Comparison of ENCODE assay signal across 8 cellular contexts in the genomic region with DNA sequence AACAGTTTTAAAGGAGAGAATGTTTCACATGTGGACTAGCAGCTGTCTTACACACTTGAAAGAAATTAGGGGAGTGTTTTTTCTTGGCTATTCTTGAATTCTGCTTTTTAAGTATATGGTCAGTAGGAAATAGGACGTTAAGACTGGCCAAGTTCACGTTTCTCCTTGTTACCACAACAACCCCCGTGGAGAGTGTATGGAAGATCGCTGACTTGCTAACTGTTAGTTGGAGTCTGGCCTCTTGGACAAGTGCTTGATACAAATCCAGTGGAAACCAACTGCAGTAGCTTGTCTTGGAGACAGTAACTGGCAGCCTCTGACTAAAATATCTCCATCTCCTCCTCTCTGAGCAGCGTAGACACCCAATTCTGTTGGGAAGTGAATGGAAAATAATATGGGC. TPM values are rescaled to one million over a fixed set of nuclear protein-coding genes. Genes with fewer than 3 reads are reported as not detected.
DNase-seq lines count a peak whose midpoint lies in the region; ATAC-seq, FAIRE-seq and TF ChIP-seq lines count a peak whose summit lies in the region.

No MANE protein-coding gene starts in this region.

- WGBS in psoas muscle, 3 donors: 4 to 5% (median 4%) methylated on average over 5 of the region's 5 CpGs
- WGBS in neuronal stem cell (ENCODE audit: extremely low coverage in 2 of 2, insufficient read length in 2 of 2, insufficient replicate concordance in 1 of 2), 2 donors: no CpG with 5 or more reads among the region's 5 CpGs

- H3K36me3 Mint-ChIP-seq in activated T-helper 2 cell treated with anti-CD3 and anti-CD28 coated beads, Interferon-gamma antibody, Interleukin-2, Interleukin-4, amounts not matched to agents 10 μg/mL and 5 μg/mL and 100 μg/mL, durations not matched to agents 14 hours and 24 hours and 36 hours (ENCODE audit: low read depth): no peaks in the 10 kb centered on the region

- no peak overlapping the region for H2AFZ ChIP-seq in neuronal stem cell (ENCODE audit: low read length)

- H3K4me2 ChIP-seq in neuronal stem cell (ENCODE audit: insufficient read depth, low read length, poor library complexity, severe bottlenecking): no peak overlapping the region

- H3K18ac ChIP-seq in neuronal stem cell (ENCODE audit: low read length): no peak overlapping the region

- no peak overlapping the region for H2BK15ac ChIP-seq in neuronal stem cell (ENCODE audit: low read length)

- H3K4me3 ChIP-seq in SJSA1 (no peak overlapping the region), psoas muscle (peak overlapping the region; percentile 70), neuronal stem cell (ENCODE audit: low read length in 2 of 2) (no peak overlapping the region)

- no peak overlapping the region for H3K14ac ChIP-seq in neuronal stem cell (ENCODE audit: low read length)

- H2BK5ac ChIP-seq in neuronal stem cell (ENCODE audit: low read length): no peak overlapping the region

- no peaks in the 10 kb centered on the region for H3K79me1 ChIP-seq in neuronal stem cell (ENCODE audit: low read depth, low read length)

- TF ChIP-seq POLR2A in erythroblast (IDR thresholded peaks at IDR 0.05; ENCODE audit: low read length): no peak

- in situ Hi-C loops in G401 (cut with HindIII; ENCODE audit: low sequenced_read_pairs): no loop called here

- H3K9me3 Mint-ChIP-seq in activated T-helper 2 cell treated with anti-CD3 and anti-CD28 coated beads, Interferon-gamma antibody, Interleukin-2, Interleukin-4, amounts not matched to agents 10 μg/mL and 5 μg/mL and 100 μg/mL, durations not matched to agents 14 hours and 24 hours and 36 hours: no peaks in the 10 kb centered on the region

- H3K4me1 Mint-ChIP-seq in activated T-helper 2 cell treated with anti-CD3 and anti-CD28 coated beads, Interferon-gamma antibody, Interleukin-2, Interleukin-4, amounts not matched to agents 10 μg/mL and 5 μg/mL and 100 μg/mL, durations not matched to agents 14 hours and 24 hours and 36 hours (ENCODE audit: low read depth): peaks cover 38% of the 10 kb centered on the region

- peak; percentile 62 for DNase-seq in G401 (ENCODE audit: low spot score)
- DNase-seq in SJSA1 (ENCODE audit: low read depth in 1 of 2, low spot score in 2 of 2): no peak
- peak; percentile 47 to 61 for DNase-seq in erythroblast (lab: John Stamatoyannopoulos, UW)
- no peak for DNase-seq in psoas muscle
- DNase-seq in NCI-H146 treated with DMSO at 0.1 percent for 48 hours (lab: John Stamatoyannopoulos, UW; ENCODE audit: unreplicated experiment): no peak
- no peak for DNase-seq in activated T-helper 2 cell treated with anti-CD3 and anti-CD28 coated beads, Interferon-gamma antibody, Interleukin-2, Interleukin-4, amounts not matched to agents 10 μg/mL and 5 μg/mL and 100 μg/mL, durations not matched to agents 14 hours and 24 hours and 36 hours (ENCODE audit: low spot score)
- DNase-seq in RCC 7860 (ENCODE audit: low spot score): no peak
- DNase-seq in neuronal stem cell (ENCODE audit: low spot score): no peak

- no peak for TF ChIP-seq CTCF in psoas muscle (IDR thresholded peaks at IDR 0.05)

- H2AK5ac ChIP-seq in neuronal stem cell (ENCODE audit: low read depth, low read length): no peak overlapping the region

- peaks cover 39% of the 10 kb centered on the region for H3K27me3 Mint-ChIP-seq in activated T-helper 2 cell treated with anti-CD3 and anti-CD28 coated beads, Interferon-gamma antibody, Interleukin-2, Interleukin-4, amounts not matched to agents 10 μg/mL and 5 μg/mL and 100 μg/mL, durations not matched to agents 14 hours and 24 hours and 36 hours (ENCODE audit: low read depth)

- H4K91ac ChIP-seq in neuronal stem cell (ENCODE audit: low read depth, low read length, poor library complexity): no peak overlapping the region

- H4K8ac ChIP-seq in neuronal stem cell (ENCODE audit: low read depth, low read length): no peak overlapping the region

- no peak for FAIRE-seq in RCC 7860 (lab: Jason Lieb, UNC)

- ATAC-seq in psoas muscle: no peak

- peaks cover 10% of the 10 kb centered on the region for H3K27me3 ChIP-seq in SJSA1 (replicated peaks)
- no peaks in the 10 kb centered on the region for H3K27me3 ChIP-seq in psoas muscle (ENCODE audit: insufficient read depth in 3 of 3, low read length in 2 of 3)
- H3K27me3 ChIP-seq in neuronal stem cell (ENCODE audit: control insufficient read depth in 3 of 3, insufficient read depth in 3 of 3, low read depth in 1 of 3, low read length in 3 of 3): peaks cover 21 to 57% (median 50%) of the 10 kb centered on the region in 3 experiments

- H3K4me3 Mint-ChIP-seq in activated T-helper 2 cell treated with anti-CD3 and anti-CD28 coated beads, Interferon-gamma antibody, Interleukin-2, Interleukin-4, amounts not matched to agents 10 μg/mL and 5 μg/mL and 100 μg/mL, durations not matched to agents 14 hours and 24 hours and 36 hours (ENCODE audit: low read depth): no peak overlapping the region

- H3K4me1 ChIP-seq in SJSA1 (replicated peaks): peaks cover 33% of the 10 kb centered on the region
- peaks cover 32% of the 10 kb centered on the region for H3K4me1 ChIP-seq in psoas muscle
- peaks cover 2% of the 10 kb centered on the region in 2 donors for H3K4me1 ChIP-seq in neuronal stem cell (ENCODE audit: control insufficient read depth in 2 of 2, insufficient read depth in 1 of 2, low read depth in 1 of 2, low read length in 2 of 2)

- H3K27ac Mint-ChIP-seq in activated T-helper 2 cell treated with anti-CD3 and anti-CD28 coated beads, Interferon-gamma antibody, Interleukin-2, Interleukin-4, amounts not matched to agents 10 μg/mL and 5 μg/mL and 100 μg/mL, durations not matched to agents 14 hours and 24 hours and 36 hours: no peak overlapping the region

- no peak overlapping the region for H3K4ac ChIP-seq in neuronal stem cell (ENCODE audit: low read length)

- intact Hi-C loops in psoas muscle (cut with DNase I): no loop called here
- intact Hi-C loops in activated T-helper 2 cell treated with anti-CD3 and anti-CD28 coated beads, Interferon-gamma antibody, Interleukin-2, Interleukin-4, amounts not matched to agents 10 μg/mL and 5 μg/mL and 100 μg/mL, durations not matched to agents 14 hours and 24 hours and 36 hours (cut with micrococcal nuclease): loop anchor here (1.0 to 5.0 kb wide), 2 partner anchors 25 to 254 kb away; no protein-coding TSS in a partner anchor

- 0 out of 2 replicates have a peak overlapping the region, but pooled peaks have one; percentile 8 for H3K27ac ChIP-seq in SJSA1
- peak overlapping the region; percentile 97 for H3K27ac ChIP-seq in psoas muscle
- H3K27ac ChIP-seq in neuronal stem cell (replicated peaks; ENCODE audit: low read length): no peak overlapping the region

- no peak overlapping the region for H3K23ac ChIP-seq in neuronal stem cell (ENCODE audit: low read depth, low read length, poor library complexity)

- H3K9me3 ChIP-seq in SJSA1 (replicated peaks): no peaks in the 10 kb centered on the region; the same call in 1 of the 2 replicates
- no peaks in the 10 kb centered on the region for H3K9me3 ChIP-seq in psoas muscle
- H3K9me3 ChIP-seq in neuronal stem cell (replicated peaks in 1 of 2; ENCODE audit: control insufficient read depth in 2 of 2, insufficient read depth in 1 of 2, low read depth in 1 of 2, low read length in 2 of 2): no peaks in the 10 kb centered on the region

- H3K36me3 ChIP-seq in SJSA1 (no peaks in the 10 kb centered on the region), psoas muscle (ENCODE audit: insufficient read depth in 1 of 2, low read depth in 1 of 2) (no peaks in the 10 kb centered on the region), neuronal stem cell (replicated peaks in 1 of 2; ENCODE audit: control insufficient read depth in 2 of 2, insufficient read depth in 2 of 2, low read length in 2 of 2) (no peaks in the 10 kb centered on the region)

- H3K9ac ChIP-seq in neuronal stem cell (ENCODE audit: low read depth, low read length, poor library complexity): no peak overlapping the region

- no peak overlapping the region for H2BK12ac ChIP-seq in neuronal stem cell (ENCODE audit: low read length)

- no peak overlapping the region for H2BK120ac ChIP-seq in neuronal stem cell (ENCODE audit: low read depth, low read length)

RNA-seq across cellular contexts. Expression of a gene that starts 3.8 kb away (rescaled TPM):
- 0.37 and 0.47 TPM in 2 replicates for total RNA-seq in G401 (2014; rRNA removed; shearing (Covaris generic))
- 0.74 and 0.81 TPM in 2 replicates for total RNA-seq in SJSA1 (2014; rRNA removed; shearing (Covaris generic))
- 10 to 100 TPM; 30.6 to 42.7 (median 42.3) TPM for total RNA-seq in psoas muscle
- 10 to 100 TPM in 1 of 3 donors, 1 to 10 TPM in 2; 4.0 to 11.7 (median 4.2) TPM for polyA plus RNA-seq in psoas muscle
- 1.4 and 1.5 TPM in 2 replicates for total RNA-seq in activated T-helper 2 cell treated with anti-CD3 and anti-CD28 coated beads, Interferon-gamma antibody, Interleukin-2, Interleukin-4, amounts not matched to agents 10 μg/mL and 5 μg/mL and 100 μg/mL, durations not matched to agents 14 hours and 24 hours and 36 hours
- polyA plus RNA-seq in neuronal stem cell (2013, experiment 1 of 2): 0.24 TPM
- polyA plus RNA-seq in neuronal stem cell (2013, experiment 2 of 2): 0.30 TPM

Comparison
In these comparisons a context has a peak if more than half of its experiments do, and no peak if none do; other contexts are left out.
1. DNase-seq: peak in G401 (single experiment) and erythroblast (2 of 2); none in SJSA1 (0 of 2), psoas muscle (0 of 2), NCI-H146 treated with DMSO at 0.1 percent for 48 hours (single experiment), activated T-helper 2 cell treated with anti-CD3 and anti-CD28 coated beads, Interferon-gamma antibody, Interleukin-2, Interleukin-4, amounts not matched to agents 10 μg/mL and 5 μg/mL and 100 μg/mL, durations not matched to agents 14 hours and 24 hours and 36 hours (single experiment), RCC 7860 (single experiment) and neuronal stem cell (single experiment).
2. RNA of a gene that starts 3.8 kb away (total RNA-seq): 30.6 to 42.7 TPM in psoas muscle; 1.4 to 1.5 TPM in activated T-helper 2 cell treated with anti-CD3 and anti-CD28 coated beads, Interferon-gamma antibody, Interleukin-2, Interleukin-4, amounts not matched to agents 10 μg/mL and 5 μg/mL and 100 μg/mL, durations not matched to agents 14 hours and 24 hours and 36 hours, 0.74 to 0.81 TPM in SJSA1 and 0.37 to 0.47 TPM in G401; every median in the first group is over 10 times any median in the second.